1 cellular context compared by ENCODE assay signal in genomic region chr22:35205141-35205775, GRCh38.
TF ChIP-seq lines count a peak whose summit lies in the region.

No MANE protein-coding gene starts in this region.

TF ChIP-seq in IMR-90, 13 proteins besides CTCF, POLR2A, EP300 and RAD21:
- TF ChIP-seq RCOR1 (IDR thresholded peaks at IDR 0.05; ENCODE audit: insufficient replicate concordance, low read length) (no peak), CEBPB (IDR thresholded peaks at IDR 0.05; ENCODE audit: low read depth, low read length) (no peak), MAZ (IDR thresholded peaks at IDR 0.05; ENCODE audit: borderline replicate concordance, low read depth, low read length) (no peak), RFX5 (IDR thresholded peaks at IDR 0.05; ENCODE audit: low read depth, low read length) (no peak), USF2 (IDR thresholded peaks at IDR 0.05; ENCODE audit: low read depth, low read length) (no peak), MAFK (IDR thresholded peaks at IDR 0.05; ENCODE audit: low read depth, low read length) (no peak), SMC3 (IDR thresholded peaks at IDR 0.05; ENCODE audit: low read depth, low read length) (no peak), NFE2L2 (IDR thresholded peaks at IDR 0.05; ENCODE audit: low read depth, low read length) (no peak), ELK1 (IDR thresholded peaks at IDR 0.05; ENCODE audit: borderline replicate concordance, low read depth, low read length) (no peak), MXI1 (IDR thresholded peaks at IDR 0.05; ENCODE audit: borderline replicate concordance, low read depth, low read length) (no peak), FOS (IDR thresholded peaks at IDR 0.05; ENCODE audit: low read depth, low read length) (no peak), CHD1 (IDR thresholded peaks at IDR 0.05; ENCODE audit: low read depth, low read length) (no peak), BHLHE40 (IDR thresholded peaks at IDR 0.05; ENCODE audit: low read depth, low read length) (no peak)
